17 cellular contexts compared by ENCODE assay signal in genomic region chr12:68627673-68628319, GRCh38.
"Had no signal": no experiment of that assay in that cellular context is flagged by ENCODE, and none has a peak within 500 bp of the region (broad histone marks: within the 10 kb centered on the region; RNA-seq: fewer than 3 reads in every experiment).

No MANE protein-coding gene starts in this region.

- H3K36me3 ChIP-seq: breast epithelium had no signal

- DNase-seq: activated CD8-positive, alpha-beta memory T cell treated with anti-CD3 and anti-CD28 coated beads for 24 hours; anterior cingulate cortex; glutamatergic neuron; left cardiac atrium; naive B cell; occipital lobe; right cardiac atrium; T1000 had no signal

- H3K27me3 ChIP-seq: breast epithelium, esophagus muscularis mucosa had no signal

- FAIRE-seq: endometrium had no signal

- ATAC-seq: activated naive CD4-positive, alpha-beta T cell treated with anti-CD3 and anti-CD28 coated beads, Interleukin-2, amount 50 U/mL, for 72 hours; left cardiac atrium; right cardiac atrium had no signal

- H3K4me3 Mint-ChIP-seq: type B pancreatic cell had no signal

- H3K27ac Mint-ChIP-seq: activated T-helper 2 cell treated with anti-CD3 and anti-CD28 coated beads, Interferon-gamma antibody, Interleukin-2, Interleukin-4, amounts not matched to agents 10 μg/mL and 5 μg/mL and 100 μg/mL, durations not matched to agents 14 hours and 24 hours and 36 hours; progenitor cell of endocrine pancreas; type B pancreatic cell had no signal

- H3K27me3 Mint-ChIP-seq: naive B cell, progenitor cell of endocrine pancreas, type B pancreatic cell had no signal

- H3K4me3 ChIP-seq: breast epithelium, esophagus muscularis mucosa, lung, smooth muscle cell had no signal

- H3K27ac ChIP-seq: breast epithelium, esophagus muscularis mucosa had no signal

- H3K9me3 Mint-ChIP-seq: type B pancreatic cell had no signal
